ENCODE assay signal across 12 cellular contexts in the genomic region with DNA sequence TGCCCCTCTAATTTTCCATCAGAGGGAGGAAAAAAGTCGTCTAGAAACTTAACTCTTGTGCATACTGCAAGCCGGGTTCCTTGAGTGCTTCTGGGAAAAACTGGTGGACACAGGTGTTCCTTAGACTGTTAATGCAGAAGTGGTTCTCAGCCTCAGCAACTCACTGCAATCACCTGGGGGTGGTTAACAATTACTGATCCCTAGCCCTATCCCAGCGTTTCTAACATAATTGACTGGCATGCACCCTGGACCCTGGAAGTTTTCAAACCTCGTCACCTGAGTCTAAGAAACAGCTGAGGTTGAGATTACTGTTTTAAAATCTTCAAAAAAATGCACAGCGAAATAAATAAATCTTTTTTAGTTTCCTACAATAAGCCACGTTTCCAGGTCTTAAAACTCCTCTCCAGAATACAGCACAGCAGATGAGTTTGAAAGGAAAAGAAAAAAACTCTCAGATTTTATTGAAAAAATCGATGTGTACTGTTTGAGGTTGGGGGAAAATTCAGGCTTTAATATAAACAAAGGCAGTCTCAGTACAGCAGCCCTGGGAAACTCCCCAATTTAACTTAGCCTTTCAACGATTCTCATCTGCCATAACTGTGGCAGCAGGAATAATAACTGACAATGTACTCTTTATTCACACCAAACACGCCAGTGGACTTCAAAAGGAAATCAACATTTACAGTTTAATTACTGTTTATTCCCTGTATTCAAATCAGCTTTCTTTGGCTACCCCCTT. TPM values are rescaled to one million over a fixed set of nuclear protein-coding genes. Genes with fewer than 3 reads are reported as not detected.
DNase-seq lines count a peak whose midpoint lies in the region; ATAC-seq and TF ChIP-seq lines count a peak whose summit lies in the region.
"Had no signal": no experiment of that assay in that cellular context is flagged by ENCODE, and none has a peak within 500 bp of the region (broad histone marks: within the 10 kb centered on the region; RNA-seq: fewer than 3 reads in every experiment).

No MANE protein-coding gene starts in this region.

- intact Hi-C loops in Panc1 (cut with micrococcal nuclease; ENCODE audit: unreplicated experiment) = no loop called here

- in situ Hi-C loops in Panc1 (cut with HindIII; ENCODE audit: low pct_unique_long_range_greater_than_20kb, low sequenced_read_pairs) = no loop called here

- H3K27me3 ChIP-seq in Panc1 (ENCODE audit: control insufficient read depth, insufficient read depth, low read length) = no peaks in the 10 kb centered on the region
- H3K27me3 ChIP-seq: esophagus muscularis mucosa had no signal

- H3K4me3 ChIP-seq in Panc1 (ENCODE audit: low read depth in 2 of 2, low read length in 2 of 2) = peak overlapping the region in 1 of 2 experiments; percentile 12; a peak in 2 of 4 replicates
- H3K4me3 ChIP-seq: esophagus muscularis mucosa had no signal

- peak; percentile 14 for DNase-seq in COR-L47 (lab: John Stamatoyannopoulos, UW)
- DNase-seq in Panc1 (ENCODE audit: low read depth, low spot score) = no peak
- no peak for DNase-seq in left lobe of liver (ENCODE audit: low spot score)
- no peak for DNase-seq in NCI-H2171 treated with DMSO at 0.1 percent for 48 hours (lab: John Stamatoyannopoulos, UW)
- DNase-seq in occipital lobe (lab: John Stamatoyannopoulos, UW) = no peak
- no peak for DNase-seq in NCI-H1694 (lab: John Stamatoyannopoulos, UW)
- DNase-seq: activated CD4-positive, alpha-beta T cell treated with anti-CD3 and anti-CD28 coated beads for 1 hour; GF-D8 had no signal

- ATAC-seq in HG03442 (IDR thresholded peaks at IDR 0.05; ENCODE audit: unreplicated experiment) (peak; percentile 36), Panc1 (peak; percentile 82), left lobe of liver (peak; percentile 54), GM21360 (IDR thresholded peaks at IDR 0.05; ENCODE audit: unreplicated experiment) (no peak)
- ATAC-seq: natural killer cell treated with Interleukin-12 subunit alpha and Interleukin-12 subunit beta and Interleukin-15 and Interleukin-18, amount 100 ng/mL, for 72 hours had no signal

- peak overlapping the region; percentile 99 for H3K27ac ChIP-seq in Panc1 (ENCODE audit: low read length)
- H3K27ac ChIP-seq: esophagus muscularis mucosa had no signal

- CTCF ChIA-PET in Panc1 (lab: Charles Lee) = no interaction called here

- POLR2A ChIA-PET in Panc1 (lab: Charles Lee) = interaction anchor here (1.5 kb wide), 1 partner anchor 38 kb away, joined by 3 read pairs; no protein-coding TSS in a partner anchor

- H3K4me1 ChIP-seq in Panc1 (ENCODE audit: control insufficient read depth, insufficient read depth, low read length) = peaks cover 52% of the 10 kb centered on the region

- no TSS peak for BruUV-seq in Panc1 (replicated peaks; lab: Mats Ljungman, UMichigan)

- peaks cover 7% of the 10 kb centered on the region; the same call in 1 of the 2 replicates for H3K9me3 ChIP-seq in Panc1 (ENCODE audit: control insufficient read depth, insufficient read depth, low read depth, low read length)
- H3K9me3 ChIP-seq: esophagus muscularis mucosa had no signal

- TF ChIP-seq CTCF in Panc1 (IDR thresholded peaks at IDR 0.05) = no peak

- no peaks in the 10 kb centered on the region for H3K36me3 ChIP-seq in Panc1 (ENCODE audit: control insufficient read depth, insufficient read depth, low read length)
- H3K36me3 ChIP-seq: esophagus muscularis mucosa had no signal

RNA-seq across cellular contexts. Expression of gene PHLDA1, which starts 45.4 kb away (rescaled TPM):
- 159 TPM for total RNA-seq in Panc1 (2021; ENCODE audit: unreplicated experiment)
- 124 TPM for polyA plus RNA-seq in Panc1 (2012; ENCODE audit: insufficient read length)
- 2.2 TPM for total RNA-seq in left lobe of liver
- total RNA-seq in occipital lobe = 24.8 TPM
